Comparison of ENCODE assay signal across 8 cellular contexts in the genomic region with DNA sequence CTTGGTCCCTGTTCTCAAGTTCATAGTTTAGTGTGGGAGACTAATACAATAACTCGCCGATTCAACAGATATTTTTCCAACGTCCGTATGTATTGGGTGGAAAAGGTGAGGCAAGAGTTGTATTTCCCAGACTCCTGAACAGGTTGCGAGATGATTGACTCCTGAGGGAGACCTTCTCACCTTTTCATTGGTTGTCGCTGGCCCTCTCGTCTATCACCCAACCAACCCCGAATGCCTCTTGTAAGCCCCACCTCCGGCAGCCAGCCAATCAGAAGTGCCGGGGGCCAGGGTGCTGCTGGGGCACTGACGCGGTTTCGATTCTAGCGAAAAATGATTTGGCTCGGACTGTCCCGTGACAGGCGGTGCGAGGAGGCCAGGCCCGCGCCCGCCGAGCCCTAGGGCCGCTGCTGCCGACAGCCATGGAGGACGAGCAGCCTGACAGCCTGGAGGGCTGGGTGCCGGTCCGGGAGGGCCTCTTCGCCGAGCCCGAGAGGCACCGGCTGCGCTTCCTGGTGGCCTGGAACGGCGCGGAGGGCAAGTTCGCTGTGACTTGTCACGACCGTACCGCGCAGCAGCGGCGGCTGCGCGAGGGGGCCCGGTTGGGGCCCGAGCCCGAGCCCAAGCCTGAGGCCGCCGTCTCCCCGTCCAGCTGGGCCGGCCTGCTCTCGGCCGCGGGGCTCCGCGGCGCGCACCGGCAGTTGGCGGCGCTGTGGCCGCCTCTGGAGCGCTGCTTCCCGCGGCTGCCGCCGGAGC. TPM values are rescaled to one million over a fixed set of nuclear protein-coding genes. Genes with fewer than 3 reads are reported as not detected.
DNase-seq lines count a peak whose midpoint lies in the region; ATAC-seq and TF ChIP-seq lines count a peak whose summit lies in the region.

A gene with protein sequence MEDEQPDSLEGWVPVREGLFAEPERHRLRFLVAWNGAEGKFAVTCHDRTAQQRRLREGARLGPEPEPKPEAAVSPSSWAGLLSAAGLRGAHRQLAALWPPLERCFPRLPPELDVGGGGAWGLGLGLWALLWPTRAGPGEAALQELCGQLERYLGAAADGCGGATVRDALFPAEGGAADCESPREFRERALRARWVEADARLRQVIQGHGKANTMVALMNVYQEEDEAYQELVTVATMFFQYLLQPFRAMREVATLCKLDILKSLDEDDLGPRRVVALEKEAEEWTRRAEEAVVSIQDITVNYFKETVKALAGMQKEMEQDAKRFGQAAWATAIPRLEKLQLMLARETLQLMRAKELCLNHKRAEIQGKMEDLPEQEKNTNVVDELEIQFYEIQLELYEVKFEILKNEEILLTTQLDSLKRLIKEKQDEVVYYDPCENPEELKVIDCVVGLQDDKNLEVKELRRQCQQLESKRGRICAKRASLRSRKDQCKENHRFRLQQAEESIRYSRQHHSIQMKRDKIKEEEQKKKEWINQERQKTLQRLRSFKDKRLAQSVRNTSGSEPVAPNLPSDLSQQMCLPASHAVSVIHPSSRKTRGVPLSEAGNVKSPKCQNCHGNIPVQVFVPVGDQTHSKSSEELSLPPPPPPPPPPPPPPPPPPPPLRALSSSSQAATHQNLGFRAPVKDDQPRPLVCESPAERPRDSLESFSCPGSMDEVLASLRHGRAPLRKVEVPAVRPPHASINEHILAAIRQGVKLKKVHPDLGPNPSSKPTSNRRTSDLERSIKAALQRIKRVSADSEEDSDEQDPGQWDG (plus strand): TSS at position 321 of the 753 bp plus-strand sequence. CDS start 99 bp downstream, at position 420.

- H3K27ac Mint-ChIP-seq in progenitor cell of endocrine pancreas, result peak within 1 kb of the TSS; percentile 95

- peak; percentile 91 for DNase-seq in GM13976 (ENCODE audit: low spot score)
- peak; percentile 94 for DNase-seq in NCI-H146 (lab: John Stamatoyannopoulos, UW)
- DNase-seq in T-helper 1 cell, result peak; percentile 92 to 95 (median 93)
- peak; percentile 97 for DNase-seq in amniotic stem cell (lab: John Stamatoyannopoulos, UW)
- DNase-seq in left ventricle myocardium inferior, result peak; percentile 99
- DNase-seq in progenitor cell of endocrine pancreas (ENCODE audit: low spot score, unreplicated experiment), result peak; percentile 88

- peaks cover 14% of the 10 kb centered on the region for H3K4me1 Mint-ChIP-seq in progenitor cell of endocrine pancreas (ENCODE audit: low read depth)

- intact Hi-C loops in left ventricle myocardium inferior (cut with micrococcal nuclease), result no loop called here

- H3K4me3 Mint-ChIP-seq in progenitor cell of endocrine pancreas (ENCODE audit: low read depth), result peak within 1 kb of the TSS; percentile 83

- H3K9me3 ChIP-seq in left ventricle myocardium inferior (replicated peaks), result no peaks in the 10 kb centered on the region

- H3K4me3 ChIP-seq in left ventricle myocardium inferior (peak within 1 kb of the TSS; percentile 94), urinary bladder (ENCODE audit: low read depth, low read length) (peak within 1 kb of the TSS; percentile 88)

- peaks cover 2% of the 10 kb centered on the region for H3K36me3 Mint-ChIP-seq in progenitor cell of endocrine pancreas (ENCODE audit: insufficient read depth)

- WGBS in urinary bladder, result under 1% methylated on average over 67 of the region's 67 CpGs

- peaks cover 17% of the 10 kb centered on the region for H3K36me3 ChIP-seq in left ventricle myocardium inferior
- H3K36me3 ChIP-seq in urinary bladder (ENCODE audit: insufficient read depth), result peaks cover 2% of the 10 kb centered on the region

- in situ Hi-C loops in GM13976 (cut with MboI; ENCODE audit: low sequenced_read_pairs, unreplicated experiment), result no loop called here

- peak; percentile 83 for ATAC-seq in HG02870 (IDR thresholded peaks at IDR 0.05; ENCODE audit: unreplicated experiment)

- TF ChIP-seq CTCF in GM13976 (IDR thresholded peaks at IDR 0.05; ENCODE audit: borderline replicate concordance, control extremely low read depth, extremely low read depth, insufficient read depth, missing control alignments) (peak; percentile 47), left ventricle myocardium inferior (IDR thresholded peaks at IDR 0.05; ENCODE audit: borderline replicate concordance) (peak; percentile 19), progenitor cell of endocrine pancreas (IDR thresholded peaks at IDR 0.05; ENCODE audit: unreplicated experiment) (peak; percentile 32)

- peaks cover 66% of the 10 kb centered on the region for H3K4me1 ChIP-seq in left ventricle myocardium inferior
- H3K4me1 ChIP-seq in urinary bladder (ENCODE audit: insufficient read depth), result no peaks in the 10 kb centered on the region

- no peaks in the 10 kb centered on the region for H3K27me3 Mint-ChIP-seq in progenitor cell of endocrine pancreas

- H3K27me3 ChIP-seq in left ventricle myocardium inferior (ENCODE audit: low read depth), result no peaks in the 10 kb centered on the region

- H3K27ac ChIP-seq in left ventricle myocardium inferior (replicated peaks) (peak within 1 kb of the TSS; percentile 99), urinary bladder (ENCODE audit: low read depth) (peak within 1 kb of the TSS; percentile 99)

- no peaks in the 10 kb centered on the region for H3K9me3 Mint-ChIP-seq in progenitor cell of endocrine pancreas (ENCODE audit: low read depth)

RNA-seq across cellular contexts. Expression of the gene that starts here (rescaled TPM):
- 5.4 TPM for total RNA-seq in left ventricle myocardium inferior
- 7.5 and 8.1 TPM in 2 replicates for total RNA-seq in progenitor cell of endocrine pancreas
- 5.2 TPM for total RNA-seq in urinary bladder
- 6.9 TPM for polyA plus RNA-seq in urinary bladder

Comparison
In these comparisons a context has a peak if more than half of its experiments do, and no peak if none do; other contexts are left out.
1. Peak in every context shown above with its lines: DNase-seq, ATAC-seq, H3K4me3 ChIP-seq and H3K27ac ChIP-seq.